Comparison of ENCODE assay signal across 8 cellular contexts in genomic region chr10:87761892-87762291, GRCh38.
DNase-seq lines count a peak whose midpoint lies in the region.

No MANE protein-coding gene starts in this region.

- peak; percentile 38 for DNase-seq in activated T-cell treated with anti-CD3 and anti-CD28 coated beads for 48 hours (ENCODE audit: low read depth)
- DNase-seq in activated T-cell treated with anti-CD3 and anti-CD28 coated beads, Interleukin-2, amount 50 U/mL, for 1 hour = no peak
- peak; percentile 39 for DNase-seq in KBM-7
- DNase-seq in adipocyte (ENCODE audit: low read depth) = peak; percentile 60
- DNase-seq in stimulated activated CD4-positive, alpha-beta T cell treated with anti-CD3 and anti-CD28 coated beads, Interleukin-12 subunit alpha, Interleukin-12 subunit beta, amount 100 ng/mL, for 24 hours (ENCODE audit: low read depth in 2 of 2) = peak; percentile 9 to 25
- DNase-seq in RPMI8226 = no peak
- no peak for DNase-seq in NCI-H2196 (lab: John Stamatoyannopoulos, UW; ENCODE audit: unreplicated experiment)
- no peak for DNase-seq in NCI-H1436 (lab: John Stamatoyannopoulos, UW)

- in situ Hi-C loops in KBM-7 (cut with MboI; ENCODE audit: low pct_unique_long_range_greater_than_20kb, low sequenced_read_pairs) = no loop called here

- no peaks in the 10 kb centered on the region for H3K27me3 ChIP-seq in adipocyte (replicated peaks; ENCODE audit: control insufficient read depth, insufficient read depth, low read length)

- no peak overlapping the region for H3K9ac ChIP-seq in adipocyte (ENCODE audit: low read length)

- H3K4me3 ChIP-seq in adipocyte (ENCODE audit: low read length) = no peak overlapping the region

- peaks cover 10% of the 10 kb centered on the region for H3K4me1 ChIP-seq in adipocyte (ENCODE audit: control insufficient read depth, insufficient read depth, low read length)

- peaks cover 35% of the 10 kb centered on the region for H3K36me3 ChIP-seq in adipocyte (ENCODE audit: control insufficient read depth, insufficient read depth, low read length, severe bottlenecking)

- no peaks in the 10 kb centered on the region for H3K9me3 ChIP-seq in adipocyte (ENCODE audit: control insufficient read depth, low read length)

Comparison
In these comparisons a context has a peak if more than half of its experiments do, and no peak if none do; other contexts are left out.
1. DNase-seq: peak in activated T-cell treated with anti-CD3 and anti-CD28 coated beads for 48 hours (single experiment), KBM-7 (single experiment), adipocyte (single experiment) and stimulated activated CD4-positive, alpha-beta T cell treated with anti-CD3 and anti-CD28 coated beads, Interleukin-12 subunit alpha, Interleukin-12 subunit beta, amount 100 ng/mL, for 24 hours (2 of 2); none in activated T-cell treated with anti-CD3 and anti-CD28 coated beads, Interleukin-2, amount 50 U/mL, for 1 hour (single experiment), RPMI8226 (single experiment), NCI-H2196 (single experiment) and NCI-H1436 (single experiment).